Comparison of ENCODE assay signal across 8 cellular contexts in the genomic region with DNA sequence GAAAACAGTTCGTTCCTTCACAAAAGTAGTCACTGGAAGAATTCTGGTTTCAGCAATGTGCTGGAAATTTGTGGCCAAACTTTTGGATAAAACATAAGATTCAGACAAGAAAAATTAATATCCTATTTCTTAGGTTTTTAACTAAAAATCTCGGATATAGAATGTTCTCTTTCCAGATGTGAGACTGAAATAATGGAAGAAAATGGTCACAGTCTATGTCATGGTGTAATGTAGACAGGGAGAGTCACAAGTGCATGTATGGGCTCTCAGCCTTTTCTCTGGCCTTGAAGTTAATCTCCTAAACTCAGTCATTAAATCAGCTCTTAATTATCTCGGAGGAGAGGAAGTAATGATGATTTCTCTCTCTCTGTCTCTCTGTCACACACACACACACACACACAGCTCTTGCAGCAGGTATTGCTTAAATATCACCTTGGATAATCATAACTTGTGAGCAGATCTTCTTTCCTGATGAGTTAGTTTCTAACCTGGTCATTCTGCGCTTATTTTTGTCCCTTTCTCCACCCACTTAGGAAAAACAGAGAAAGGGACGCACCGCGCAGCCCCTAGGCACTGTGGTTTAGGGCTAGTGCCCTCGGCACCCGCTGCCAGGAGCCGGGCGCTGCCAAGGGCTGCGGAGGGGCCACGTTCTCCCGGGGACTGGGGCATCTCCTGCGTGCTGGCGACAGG. TPM values are rescaled to one million over a fixed set of nuclear protein-coding genes. Genes with fewer than 3 reads are reported as not detected.
DNase-seq lines count a peak whose midpoint lies in the region; ATAC-seq and TF ChIP-seq lines count a peak whose summit lies in the region.

No MANE protein-coding gene starts in this region.

- peaks cover 34% of the 10 kb centered on the region for H3K4me1 Mint-ChIP-seq in stimulated activated naive CD8-positive, alpha-beta T cell treated with anti-CD3 and anti-CD28 coated beads, Interleukin-15, Interleukin-2, amounts not matched to agents 100 ng/mL and 50 ng/mL, for 24 hours (ENCODE audit: low read depth)

- H3K9ac ChIP-seq in adipocyte (ENCODE audit: low read length) = peak overlapping the region; percentile 52
- peak overlapping the region; percentile 36 for H3K9ac ChIP-seq in iPS-18a (ENCODE audit: low read length)

- H3K27me3 Mint-ChIP-seq in stimulated activated naive CD8-positive, alpha-beta T cell treated with anti-CD3 and anti-CD28 coated beads, Interleukin-15, Interleukin-2, amounts not matched to agents 100 ng/mL and 50 ng/mL, for 24 hours = peaks cover 53% of the 10 kb centered on the region

- peak overlapping the region; percentile 74 for H3K4me3 Mint-ChIP-seq in stimulated activated naive CD8-positive, alpha-beta T cell treated with anti-CD3 and anti-CD28 coated beads, Interleukin-15, Interleukin-2, amounts not matched to agents 100 ng/mL and 50 ng/mL, for 24 hours

- ATAC-seq in HG02642 (IDR thresholded peaks at IDR 0.05; ENCODE audit: poor library complexity, unreplicated experiment) (peak; percentile 31), GM19023 (IDR thresholded peaks at IDR 0.05; ENCODE audit: unreplicated experiment) (no peak)

- no peak for TF ChIP-seq CTCF in BE2C (IDR thresholded peaks at IDR 0.05; ENCODE audit: low read depth, low read length)

- H3K9me3 ChIP-seq in BE2C = no peaks in the 10 kb centered on the region
- H3K9me3 ChIP-seq in adipocyte (ENCODE audit: control insufficient read depth, low read length) = no peaks in the 10 kb centered on the region
- H3K9me3 ChIP-seq in iPS-18a (ENCODE audit: control insufficient read depth, low read depth, low read length) = no peaks in the 10 kb centered on the region

- H3K27ac ChIP-seq in iPS-18a (ENCODE audit: low read length) = no peak overlapping the region

- H3K27ac Mint-ChIP-seq in stimulated activated naive CD8-positive, alpha-beta T cell treated with anti-CD3 and anti-CD28 coated beads, Interleukin-15, Interleukin-2, amounts not matched to agents 100 ng/mL and 50 ng/mL, for 24 hours = peak overlapping the region; percentile 59

- H3K36me3 ChIP-seq in BE2C (no peaks in the 10 kb centered on the region), adipocyte (ENCODE audit: control insufficient read depth, insufficient read depth, low read length, severe bottlenecking) (no peaks in the 10 kb centered on the region), iPS-18a (ENCODE audit: control insufficient read depth, low read depth, low read length) (no peaks in the 10 kb centered on the region)

- no peak for DNase-seq in BE2C
- no peak for DNase-seq in adipocyte (ENCODE audit: low read depth)
- DNase-seq in COLO829 (ENCODE audit: low spot score) = no peak
- no peak for DNase-seq in T-helper 9 cell

- no peaks in the 10 kb centered on the region for H3K36me3 Mint-ChIP-seq in stimulated activated naive CD8-positive, alpha-beta T cell treated with anti-CD3 and anti-CD28 coated beads, Interleukin-15, Interleukin-2, amounts not matched to agents 100 ng/mL and 50 ng/mL, for 24 hours (ENCODE audit: low read depth)

- H3K9me3 Mint-ChIP-seq in stimulated activated naive CD8-positive, alpha-beta T cell treated with anti-CD3 and anti-CD28 coated beads, Interleukin-15, Interleukin-2, amounts not matched to agents 100 ng/mL and 50 ng/mL, for 24 hours = no peaks in the 10 kb centered on the region

- H3K4me1 ChIP-seq in BE2C = no peaks in the 10 kb centered on the region
- peaks cover 31% of the 10 kb centered on the region for H3K4me1 ChIP-seq in adipocyte (ENCODE audit: control insufficient read depth, insufficient read depth, low read length)
- peaks cover 3% of the 10 kb centered on the region for H3K4me1 ChIP-seq in iPS-18a (ENCODE audit: control insufficient read depth, low read depth, low read length)

- H3K4me3 ChIP-seq in BE2C (ENCODE audit: low read depth, low read length) = peak overlapping the region; percentile 66
- H3K4me3 ChIP-seq in adipocyte (ENCODE audit: low read length) = peak overlapping the region; percentile 89
- H3K4me3 ChIP-seq in iPS-18a (ENCODE audit: low read length) = peak overlapping the region; percentile 94

- peaks cover 49% of the 10 kb centered on the region for H3K27me3 ChIP-seq in BE2C
- no peaks in the 10 kb centered on the region for H3K27me3 ChIP-seq in adipocyte (replicated peaks; ENCODE audit: control insufficient read depth, insufficient read depth, low read length)
- H3K27me3 ChIP-seq in iPS-18a (ENCODE audit: control insufficient read depth, insufficient read depth, low read length) = peaks cover 45% of the 10 kb centered on the region

RNA-seq across cellular contexts. Expression of a gene that starts 0.7 kb away (rescaled TPM):
- polyA plus RNA-seq in BE2C (2012; ENCODE audit: insufficient read depth, insufficient read length, low read depth) = 0.09 TPM
